In the genomic region with DNA sequence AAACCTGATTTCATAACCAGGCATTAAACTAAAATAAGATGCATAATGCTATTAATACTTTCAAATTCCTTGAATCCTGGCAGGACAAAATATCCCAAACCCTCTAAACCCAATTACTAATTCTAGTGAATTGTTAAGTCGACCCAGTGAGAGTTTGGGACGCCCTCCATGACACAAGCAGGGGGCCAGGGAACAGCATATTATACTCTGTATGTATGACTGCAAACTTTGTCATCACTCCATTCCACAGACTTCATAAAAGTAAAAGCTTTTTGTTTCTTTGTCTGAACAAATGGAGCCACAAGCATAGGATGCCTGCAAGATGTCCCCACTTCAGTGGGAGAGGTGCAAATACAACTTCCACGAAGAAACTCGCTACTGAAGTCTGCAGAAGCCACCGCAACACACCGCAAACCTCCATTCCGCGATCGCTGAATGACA, we compare ENCODE assay signal across 8 cellular contexts. TPM values are rescaled to one million over a fixed set of nuclear protein-coding genes. Genes with fewer than 3 reads are reported as not detected.
A peak's percentile ranks its signal among the peaks of the same experiment; 100 is the strongest.
DNase-seq lines count a peak whose midpoint lies in the region; ATAC-seq and TF ChIP-seq lines count a peak whose summit lies in the region.

No MANE protein-coding gene starts in this region.

- H3K4me3 ChIP-seq in AG09309 (ENCODE audit: control insufficient read depth, low read depth, low read length), result peak overlapping the region; percentile 58
- H3K4me3 ChIP-seq in NB4 (ENCODE audit: low read depth, low read length), result peak overlapping the region; percentile 79
- peak overlapping the region; percentile 65 for H3K4me3 ChIP-seq in astrocyte of the cerebellum (ENCODE audit: low read depth, low read length)
- H3K4me3 ChIP-seq in testis, result peak overlapping the region; percentile 83 to 89

- no peaks in the 10 kb centered on the region for H3K9me3 ChIP-seq in testis

- WGBS in testis, 2 donors, result 4 to 5% methylated on average over 9 of the region's 9 CpGs

- ATAC-seq in memory B cell (ENCODE audit: low read depth), result no peak
- no peak for ATAC-seq in GM19324 (IDR thresholded peaks at IDR 0.05; ENCODE audit: low FRiP score, unreplicated experiment)
- no peak for ATAC-seq in HG02610 (IDR thresholded peaks at IDR 0.05; ENCODE audit: unreplicated experiment)

- H3K27me3 Mint-ChIP-seq in memory B cell, result no peaks in the 10 kb centered on the region

- peak overlapping the region; percentile 98 for H3K27ac Mint-ChIP-seq in memory B cell

- TF ChIP-seq POLR2A in NB4 (IDR thresholded peaks at IDR 0.05; ENCODE audit: extremely low read depth, insufficient read length) (no peak), testis (IDR thresholded peaks at IDR 0.05) (no peak)

- peaks cover 36% of the 10 kb centered on the region for H3K4me1 ChIP-seq in testis

- H3K36me3 Mint-ChIP-seq in memory B cell, result no peaks in the 10 kb centered on the region

- intact Hi-C loops in testis (cut with DNase I; ENCODE audit: low total_unique reads), result no loop called here

- peak overlapping the region; percentile 91 to 98 for H3K27ac ChIP-seq in testis

- H3K4me3 Mint-ChIP-seq in memory B cell, result peak overlapping the region; percentile 89

- no peaks in the 10 kb centered on the region for H3K9me3 Mint-ChIP-seq in memory B cell

- no peaks in the 10 kb centered on the region for H3K36me3 ChIP-seq in testis (ENCODE audit: low read depth, missing control alignments)

- no peaks in the 10 kb centered on the region for H3K27me3 ChIP-seq in testis

- DNase-seq in AG09309 (ENCODE audit: low read depth) (no peak), NB4 (ENCODE audit: low read depth) (no peak), astrocyte of the cerebellum (ENCODE audit: low read depth) (no peak), memory B cell (ENCODE audit: low spot score in 2 of 2) (no peak), testis (no peak), dermis blood vessel endothelial cell (no peak)

- TF ChIP-seq CTCF in AG09309 (IDR thresholded peaks at IDR 0.05; ENCODE audit: control insufficient read depth, insufficient read depth, low read depth, low read length, missing control alignments) (no peak), NB4 (IDR thresholded peaks at IDR 0.05; ENCODE audit: low read depth, low read length) (no peak), astrocyte of the cerebellum (IDR thresholded peaks at IDR 0.05; ENCODE audit: low read depth, low read length, missing control alignments) (no peak), testis (IDR thresholded peaks at IDR 0.05) (no peak)

- in situ Hi-C loops in astrocyte of the cerebellum (cut with HindIII; ENCODE audit: low sequenced_read_pairs), result no loop called here

- H3K4me1 Mint-ChIP-seq in memory B cell, result peaks cover 30% of the 10 kb centered on the region

RNA-seq across cellular contexts. Expression of a gene that starts 1.2 kb away (rescaled TPM):
- total RNA-seq in testis (10 to 100 TPM; 64.3 to 99.3 TPM), dermis blood vessel endothelial cell (32.9 and 35.1 TPM in 2 replicates)
- 29.6 TPM for polyA plus RNA-seq in testis (ENCODE audit: insufficient read depth, low read depth, low replicate concordance)
